In the genomic region with DNA sequence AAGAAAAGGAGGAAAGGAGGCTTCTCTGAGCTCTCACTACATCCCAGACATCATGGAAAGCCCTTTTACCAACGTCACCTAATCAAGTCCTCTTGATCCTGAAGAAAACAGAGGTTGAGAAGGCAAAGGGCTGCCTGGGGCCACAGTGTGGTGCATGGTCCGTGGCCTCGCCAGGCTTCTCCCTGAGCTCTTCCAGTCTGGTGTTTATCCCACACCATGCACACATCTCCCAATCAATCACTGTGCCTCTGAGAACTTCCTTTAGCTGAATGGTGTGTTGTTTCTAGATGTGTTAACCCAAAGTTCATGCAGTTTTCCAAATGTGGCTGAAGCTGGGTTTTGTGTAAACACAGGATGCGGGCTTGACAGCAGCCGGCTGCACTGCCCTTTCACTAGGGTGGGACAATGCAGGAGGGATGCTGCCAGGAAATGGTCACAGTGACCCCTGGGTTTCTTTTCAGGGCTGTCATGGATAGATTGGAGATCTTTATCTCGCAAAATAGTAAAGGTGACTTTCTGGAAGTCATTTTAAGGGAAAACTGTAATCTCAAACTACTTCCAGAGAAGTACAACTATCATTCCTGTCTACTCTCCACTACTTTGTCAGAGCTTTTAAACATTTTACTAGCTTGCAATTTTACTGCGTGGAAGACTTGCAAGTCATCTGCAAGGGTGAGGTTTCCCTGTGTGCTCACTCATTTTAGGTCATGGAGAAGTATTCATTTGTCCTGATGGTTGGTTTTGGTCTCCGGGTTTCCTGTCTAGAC, we compare ENCODE assay signal across 16 cellular contexts. TPM values are rescaled to one million over a fixed set of nuclear protein-coding genes. Genes with fewer than 3 reads are reported as not detected.
DNase-seq lines count a peak whose midpoint lies in the region; ATAC-seq, FAIRE-seq and TF ChIP-seq lines count a peak whose summit lies in the region.
"Had no signal": no experiment of that assay in that cellular context is flagged by ENCODE, and none has a peak within 500 bp of the region (broad histone marks: within the 10 kb centered on the region; RNA-seq: fewer than 3 reads in every experiment).

No MANE protein-coding gene starts in this region.

- 40% methylated on average over 8 of the region's 8 CpGs for WGBS in K562 (ENCODE audit: insufficient coverage, low coverage, missing lambda C conversion rate)
- WGBS in gastroesophageal sphincter (ENCODE audit: low coverage in 1 of 2), 2 donors, result 25 to 55% methylated on average over 2 to 4 of the region's 8 CpGs

- CTCF ChIA-PET in K562 (lab: Yijun Ruan, JAX; ENCODE audit: low intra/inter-chr PET ratio), result no interaction called here

- DNase-seq in ELF-1 (ENCODE audit: low read depth, low spot score) (peak; percentile 63), K562 (ENCODE audit: extremely low read depth in 1 of 4, low spot score in 3 of 4) (no peak), iPS-NIHi11 (ENCODE audit: low spot score) (no peak), NCI-H2029 (lab: John Stamatoyannopoulos, UW) (no peak), HuH-7.5 (ENCODE audit: low spot score) (no peak), cerebellar cortex (ENCODE audit: low spot score) (no peak)
- DNase-seq: activated gamma-delta T cell treated with Interleukin-2 at 50 U/mL for 16 hours, NCI-H2081 treated with DMSO at 0.1 percent for 48 hours, NCI-H526, PC-9, substantia nigra, SW 1271 had no signal

- ATAC-seq in K562 (no peak; the same call in 2 of the 3 replicates), gastroesophageal sphincter (peak; percentile 9)

- BruUV-seq in K562 (replicated peaks; lab: Mats Ljungman, UMichigan), result no TSS peak

- in situ Hi-C loops in K562 (cut with MboI), result no loop called here

- TF ChIP-seq POLR2A in K562 (conservative IDR thresholded peaks at IDR 0.05) (no peak), gastroesophageal sphincter (IDR thresholded peaks at IDR 0.05) (no peak)

- TF ChIP-seq EP300 in K562 (IDR thresholded peaks at IDR 0.05; ENCODE audit: low read length), result no peak
- TF ChIP-seq EP300 in gastroesophageal sphincter (IDR thresholded peaks at IDR 0.05), result no peak

- no peak overlapping the region for H3K4me3 ChIP-seq in K562
- H3K4me3 ChIP-seq in gastroesophageal sphincter, result no peak overlapping the region
- H3K4me3 ChIP-seq in parathyroid adenoma (ENCODE audit: low read depth, low read length), result no peak overlapping the region
- H3K4me3 ChIP-seq: PC-9 had no signal

- no peak for TF ChIP-seq RAD21 in K562 (CRISPR knock-in tag; conservative IDR thresholded peaks at IDR 0.05 in 1 of 2, IDR thresholded peaks at IDR 0.05 in 1 of 2)

- no peak for FAIRE-seq in K562 (lab: Jason Lieb, UNC)
- FAIRE-seq: GM18507, islet of Langerhans had no signal

- no peaks in the 10 kb centered on the region for H3K79me2 ChIP-seq in K562 (ENCODE audit: control insufficient read depth, insufficient read depth, low read length)
- H3K79me2 ChIP-seq in parathyroid adenoma, result no peaks in the 10 kb centered on the region

- H2AFZ ChIP-seq in K562 (ENCODE audit: low read depth, low read length) (no peak overlapping the region), parathyroid adenoma (peak overlapping the region; percentile 21)
- H2AFZ ChIP-seq: PC-9 had no signal

- H3K9me3 ChIP-seq in K562 (replicated peaks; ENCODE audit: control insufficient read depth, insufficient read depth, low read depth, low read length) (no peaks in the 10 kb centered on the region), gastroesophageal sphincter (no peaks in the 10 kb centered on the region), parathyroid adenoma (ENCODE audit: control insufficient read depth, low read length) (no peaks in the 10 kb centered on the region)

- TF ChIP-seq CTCF in K562 (IDR thresholded peaks at IDR 0.05 in 2 of 3, conservative IDR thresholded peaks at IDR 0.05 in 1 of 3; ENCODE audit: insufficient read depth in 2 of 3, low read depth in 1 of 3, low read length in 3 of 3), result no peak
- no peak for TF ChIP-seq CTCF in gastroesophageal sphincter (IDR thresholded peaks at IDR 0.05)
- no peak for TF ChIP-seq CTCF in parathyroid adenoma (IDR thresholded peaks at IDR 0.05)

- H3K27ac ChIP-seq in K562 (ENCODE audit: extremely low read depth, low read depth, low read length) (no peak overlapping the region), gastroesophageal sphincter (peak overlapping the region in 3 of 4 donors; percentile 38 to 63 (median 56)), parathyroid adenoma (peak overlapping the region; percentile 49)
- H3K27ac ChIP-seq: PC-9 had no signal

- H3K9me1 ChIP-seq in K562 (ENCODE audit: control insufficient read depth, insufficient read depth, low read length), result no peaks in the 10 kb centered on the region

- peaks cover 3 to 14% of the 10 kb centered on the region in 2 experiments; a peak in 4 of 5 replicates for H3K4me1 ChIP-seq in K562 (replicated peaks in 1 of 2; ENCODE audit: control insufficient read depth in 2 of 2, insufficient read depth in 2 of 2, low read length in 2 of 2)
- H3K4me1 ChIP-seq in gastroesophageal sphincter, result peaks cover 9 to 45% (median 13%) of the 10 kb centered on the region in 3 donors
- peaks cover 22% of the 10 kb centered on the region for H3K4me1 ChIP-seq in parathyroid adenoma

- H3K4me2 ChIP-seq in K562 (ENCODE audit: insufficient read depth, low read length), result no peak overlapping the region
- H3K4me2 ChIP-seq in parathyroid adenoma (ENCODE audit: low read length), result no peak overlapping the region
- H3K4me2 ChIP-seq: PC-9 had no signal

- intact Hi-C loops in K562 (cut with micrococcal nuclease), result no loop called here

- no peaks in the 10 kb centered on the region for H4K20me1 ChIP-seq in K562 (replicated peaks; ENCODE audit: control insufficient read depth, insufficient read depth, low read length)

- no peaks in the 10 kb centered on the region for H3K36me3 ChIP-seq in K562 (ENCODE audit: control insufficient read depth, insufficient read depth, low read length)
- no peaks in the 10 kb centered on the region for H3K36me3 ChIP-seq in gastroesophageal sphincter
- H3K36me3 ChIP-seq in parathyroid adenoma (ENCODE audit: control insufficient read depth, insufficient read depth, low read length), result no peaks in the 10 kb centered on the region

- H3K9ac ChIP-seq in K562 (ENCODE audit: insufficient read depth in 1 of 2, low read depth in 2 of 2, low read length in 2 of 2) (no peak overlapping the region), parathyroid adenoma (no peak overlapping the region)

- POLR2A ChIA-PET in K562 (lab: Yijun Ruan, JAX), result interaction anchor here (1.2 to 3.1 kb wide), 3 partner anchors 9 to 13 kb away, joined by 3 to 12 read pairs (median 3); no protein-coding TSS in a partner anchor

- peaks cover 0 to 4% of the 10 kb centered on the region in 2 experiments; a peak in 2 of 5 replicates for H3K27me3 ChIP-seq in K562 (ENCODE audit: control insufficient read depth in 2 of 2, insufficient read depth in 2 of 2, low read length in 2 of 2)
- no peaks in the 10 kb centered on the region for H3K27me3 ChIP-seq in gastroesophageal sphincter
- no peaks in the 10 kb centered on the region for H3K27me3 ChIP-seq in parathyroid adenoma (ENCODE audit: control insufficient read depth, insufficient read depth, low read length)

TF ChIP-seq in K562, 482 proteins besides CTCF, POLR2A, EP300 and RAD21:
- TF ChIP-seq ZNF316 (IDR thresholded peaks at IDR 0.05), result peak; percentile 65
- TF ChIP-seq MAFG (tag; conservative IDR thresholded peaks at IDR 0.05), result peak; percentile 38; the same call in 1 of the 2 replicates
- TF ChIP-seq BMI1 (IDR thresholded peaks at IDR 0.05; ENCODE audit: low read length), result no peak
- peak; percentile 33; the same call in 1 of the 2 replicates for TF ChIP-seq C11orf30 (IDR thresholded peaks at IDR 0.05; ENCODE audit: low read depth)

RNA-seq across cellular contexts. Expression of a gene that starts 54.6 kb away (rescaled TPM):
- total RNA-seq in K562 (2011; cell fraction: chromatin; rRNA removed; ENCODE audit: low replicate concordance), result not detected in 2 replicates
- total RNA-seq in K562 (2011; cell fraction: nucleolus; rRNA removed), result not detected in 2 replicates
- total RNA-seq in K562 (2011; cell fraction: nucleoplasm; rRNA removed), result not detected in 2 replicates
- 0.24 TPM in 1 of 2 replicates, not detected in the other for total RNA-seq in K562 (2014; rRNA removed)
- not detected in 2 replicates for total RNA-seq in K562 (2014; rRNA removed; fragmentation: Illumina TruSeq; extraction: Trizol)
- total RNA-seq in K562 (2015; rRNA removed; fragmentation: Illumina TruSeq; extraction: Trizol), result not detected in 2 replicates
- total RNA-seq in K562 (2021), result 0.13 TPM in 1 of 2 replicates, not detected in the other
- polyA plus RNA-seq in K562 (2011; rRNA removed), result not detected in 2 replicates
- not detected in 2 replicates for polyA plus RNA-seq in K562 (2011; cell fraction: cytosol; rRNA removed)
- not detected in 2 replicates for polyA plus RNA-seq in K562 (2011; cell fraction: nucleus; rRNA removed)
- polyA plus RNA-seq in K562 (2012), result 0.12 TPM in 1 of 2 replicates, not detected in the other
- not detected in 2 replicates for polyA plus RNA-seq in K562 (2014; fragmentation: Illumina TruSeq; extraction: Trizol)
- polyA plus RNA-seq in K562 (2014; fragmentation: Nextera tagmentation; extraction: Ambion mirVana), result under 1 TPM in 1 of 2 experiments, not detected in 1; 0.13 TPM
- not detected in 2 replicates for polyA plus RNA-seq in K562 (2014; rRNA removed)
- polyA minus RNA-seq in K562 (2011; rRNA and poly(A)+ RNA removed), result not detected in 2 replicates
- polyA minus RNA-seq in K562 (2011; cell fraction: cytosol; rRNA and poly(A)+ RNA removed), result not detected in 2 replicates
- polyA minus RNA-seq in K562 (2011; cell fraction: nucleus; rRNA and poly(A)+ RNA removed), result not detected in 2 replicates
- total RNA-seq in gastroesophageal sphincter, result 10 to 100 TPM in 2 of 4 donors, 1 to 10 TPM in 2; 1.1 to 25.2 (median 10.0) TPM
